ENCODE assay signal across 1 cellular context in genomic region chr7:73847941-73848723, GRCh38.
TF ChIP-seq lines count a peak whose summit lies in the region.

No MANE protein-coding gene starts in this region.

TF ChIP-seq in WTC11, 78 proteins besides CTCF, POLR2A, EP300 and RAD21 (continued from another document):
- no peak for TF ChIP-seq STAT6 (CRISPR knock-in tag; conservative IDR thresholded peaks at IDR 0.05; ENCODE audit: low read depth)
- no peak for TF ChIP-seq NR2C2 (CRISPR knock-in tag; IDR thresholded peaks at IDR 0.05)
